ENCODE assay signal across 1 cellular context in genomic region chr3:134059680-134060560, GRCh38.
TF ChIP-seq lines count a peak whose summit lies in the region.

No MANE protein-coding gene starts in this region.

TF ChIP-seq in HCT116, 20 proteins besides CTCF, POLR2A, EP300 and RAD21 (continued from another document):
- no peak for TF ChIP-seq MAX (IDR thresholded peaks at IDR 0.05)
